16 cellular contexts compared by ENCODE assay signal in the genomic region with DNA sequence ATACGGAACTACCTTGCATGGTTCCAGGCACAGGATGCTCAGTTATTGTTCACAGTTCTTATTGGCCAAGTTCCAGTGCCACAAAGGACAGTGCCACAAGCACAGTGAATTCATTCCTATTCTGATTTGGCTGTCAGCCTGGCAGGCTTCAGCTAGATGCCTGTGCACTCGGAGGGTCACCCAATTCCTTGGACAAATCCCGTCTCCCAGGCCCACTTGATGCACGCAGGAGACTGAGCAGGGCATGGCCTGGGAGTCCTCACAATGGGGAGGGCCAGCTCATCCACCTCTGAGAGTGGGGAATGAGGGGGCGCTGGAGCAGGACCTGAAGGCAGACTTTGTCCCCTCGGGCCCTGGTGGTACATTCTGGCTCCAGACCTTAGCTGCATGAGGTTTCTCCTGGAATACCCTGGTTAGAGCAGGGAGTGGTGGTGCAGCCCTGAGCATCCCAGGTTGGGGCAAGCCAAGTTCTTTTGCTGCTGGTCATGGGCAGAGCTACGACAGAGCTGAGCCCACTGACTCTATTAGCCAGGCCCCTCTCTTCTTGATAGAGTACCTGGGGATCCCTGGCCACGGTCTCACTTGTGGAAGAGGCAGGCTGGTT. TPM values are rescaled to one million over a fixed set of nuclear protein-coding genes. Genes with fewer than 3 reads are reported as not detected.
DNase-seq lines count a peak whose midpoint lies in the region; TF ChIP-seq lines count a peak whose summit lies in the region.
"Had no signal": no experiment of that assay in that cellular context is flagged by ENCODE, and none has a peak within 500 bp of the region (broad histone marks: within the 10 kb centered on the region; RNA-seq: fewer than 3 reads in every experiment).

No MANE protein-coding gene starts in this region.

- no peak overlapping the region for H3K18ac ChIP-seq in trophoblast cell (ENCODE audit: low read length)
- H3K18ac ChIP-seq in H9 (ENCODE audit: insufficient read length, low read depth, low read length): no peak overlapping the region

- H4K91ac ChIP-seq in trophoblast cell (ENCODE audit: low read depth, low read length) (peak overlapping the region; percentile 71), H9 (ENCODE audit: insufficient read length, low read depth, low read length) (no peak overlapping the region)

- no peak overlapping the region for H3K9ac ChIP-seq in fibroblast of lung (ENCODE audit: insufficient read depth, low read length)
- H3K9ac ChIP-seq in trophoblast cell (ENCODE audit: low read length): no peak overlapping the region
- H3K9ac ChIP-seq in H9 (ENCODE audit: extremely low read depth, insufficient read length, low read length): no peak overlapping the region

- H3K4me3 Mint-ChIP-seq in H9: no peak overlapping the region
- H3K4me3 Mint-ChIP-seq: activated CD4-positive, alpha-beta memory T cell treated with anti-CD3 and anti-CD28 coated beads, Interleukin-2, amount 10 ng/mL, durations not matched to agents 7 days and 5 days; activated naive CD8-positive, alpha-beta T cell treated with anti-CD3 and anti-CD28 coated beads, Interleukin-2, amount 10 ng/mL, durations not matched to agents 7 days and 5 days; dendritic cell treated with granulocyte-macrophage colony-stimulating factor and Interleukin-4, amounts not matched to agents 40 ng/mL and 50 ng/mL, for 4 days; IgD-negative memory B cell; natural killer cell treated with Interleukin-12 subunit alpha and Interleukin-12 subunit beta and Interleukin-15 and Interleukin-18, amount 100 ng/mL, for 72 hours had no signal

- POLR2A ChIA-PET in RWPE1 (lab: Yijun Ruan, JAX; ENCODE audit: low non-redundant PET): no interaction called here

- H2BK5ac ChIP-seq in trophoblast cell (ENCODE audit: low read depth, low read length, poor library complexity): no peak overlapping the region
- H2BK5ac ChIP-seq in H9 (ENCODE audit: insufficient read length, low read length): no peak overlapping the region

- H3K23ac ChIP-seq in trophoblast cell (ENCODE audit: low read length) (no peak overlapping the region), H9 (ENCODE audit: insufficient read length, low read depth, low read length) (no peak overlapping the region)

- no peak overlapping the region for H4K5ac ChIP-seq in H9 (ENCODE audit: insufficient read length, low read depth, low read length)

- H2AFZ ChIP-seq in ACC112 (ENCODE audit: low read length, unreplicated experiment) (no peak overlapping the region), fibroblast of lung (ENCODE audit: low read length) (no peak overlapping the region), trophoblast cell (ENCODE audit: insufficient read depth, low read length, poor library complexity) (no peak overlapping the region), H9 (ENCODE audit: low read length) (no peak overlapping the region)

- no peaks in the 10 kb centered on the region for H3K23me2 ChIP-seq in H9 (ENCODE audit: insufficient read length, low read depth, low read length, poor library complexity, severe bottlenecking)

- H2BK120ac ChIP-seq in trophoblast cell (ENCODE audit: insufficient read depth, low read length, poor library complexity): peak overlapping the region; percentile 61
- no peak overlapping the region for H2BK120ac ChIP-seq in H9 (ENCODE audit: low read depth, low read length, poor library complexity, severe bottlenecking)

- H3K4me3 ChIP-seq in ACC112 (ENCODE audit: low read depth, low read length) (no peak overlapping the region), fibroblast of lung (replicated peaks in 1 of 4; ENCODE audit: control extremely low read depth in 1 of 4, insufficient read depth in 1 of 4, low read depth in 3 of 4, low read length in 4 of 4) (no peak overlapping the region), trophoblast cell (ENCODE audit: low read depth, low read length) (no peak overlapping the region)

- no peak overlapping the region for H4K12ac ChIP-seq in trophoblast cell (ENCODE audit: low read depth, low read length)

- H3K4ac ChIP-seq in trophoblast cell (ENCODE audit: low read depth, low read length) (no peak overlapping the region), H9 (ENCODE audit: low read depth, low read length) (no peak overlapping the region)

- no peaks in the 10 kb centered on the region for H3K36me3 Mint-ChIP-seq in H9 (ENCODE audit: insufficient read depth in 1 of 3, low read depth in 3 of 3)

- no peaks in the 10 kb centered on the region for H3K79me2 ChIP-seq in ACC112 (ENCODE audit: control insufficient read depth, insufficient read depth, low read length, unreplicated experiment)
- H3K79me2 ChIP-seq in fibroblast of lung (ENCODE audit: control insufficient read depth, insufficient read depth, low read length): no peaks in the 10 kb centered on the region
- H3K79me2 ChIP-seq in trophoblast cell (ENCODE audit: control insufficient read depth, insufficient read depth, low read length, poor library complexity): no peaks in the 10 kb centered on the region
- H3K79me2 ChIP-seq in H9 (ENCODE audit: insufficient read depth, low read length): no peaks in the 10 kb centered on the region

- H3K4me1 Mint-ChIP-seq in H9: no peaks in the 10 kb centered on the region

- no peaks in the 10 kb centered on the region for H3K27me3 ChIP-seq in ACC112 (ENCODE audit: insufficient read depth, low read length)
- no peaks in the 10 kb centered on the region for H3K27me3 ChIP-seq in fibroblast of lung (ENCODE audit: control insufficient read depth, insufficient read depth, low read length)
- no peaks in the 10 kb centered on the region for H3K27me3 ChIP-seq in trophoblast cell (ENCODE audit: insufficient read depth, low read length)
- H3K27me3 ChIP-seq in H9 (ENCODE audit: insufficient read depth, low read length): no peaks in the 10 kb centered on the region

- H4K8ac ChIP-seq in trophoblast cell (ENCODE audit: low read depth, low read length): no peak overlapping the region
- H4K8ac ChIP-seq in H9 (replicated peaks; ENCODE audit: insufficient read length, low read depth, low read length): no peak overlapping the region

- CTCF ChIA-PET in RWPE1 (lab: Yijun Ruan, JAX): interaction anchor here (0.6 kb wide), 1 partner anchor 204 kb away, joined by 4 read pairs; no protein-coding TSS in a partner anchor

- H3K79me1 ChIP-seq in trophoblast cell (ENCODE audit: low read length): peaks cover 5% of the 10 kb centered on the region
- H3K79me1 ChIP-seq in H9 (ENCODE audit: insufficient read depth, low read depth, low read length, poor library complexity, severe bottlenecking): no peaks in the 10 kb centered on the region

- no peaks in the 10 kb centered on the region for H3K9me3 Mint-ChIP-seq in H9
- H3K9me3 Mint-ChIP-seq: activated CD4-positive, alpha-beta memory T cell treated with anti-CD3 and anti-CD28 coated beads, Interleukin-2, amount 10 ng/mL, durations not matched to agents 7 days and 5 days; activated naive CD8-positive, alpha-beta T cell treated with anti-CD3 and anti-CD28 coated beads, Interleukin-2, amount 10 ng/mL, durations not matched to agents 7 days and 5 days; dendritic cell treated with granulocyte-macrophage colony-stimulating factor and Interleukin-4, amounts not matched to agents 40 ng/mL and 50 ng/mL, for 4 days; IgD-negative memory B cell; natural killer cell treated with Interleukin-12 subunit alpha and Interleukin-12 subunit beta and Interleukin-15 and Interleukin-18, amount 100 ng/mL, for 72 hours had no signal

- TF ChIP-seq CTCF in RWPE1 (conservative IDR thresholded peaks at IDR 0.05; ENCODE audit: low read depth): no peak
- TF ChIP-seq CTCF in fibroblast of lung (conservative IDR thresholded peaks at IDR 0.05 in 1 of 2, IDR thresholded peaks at IDR 0.05 in 1 of 2; ENCODE audit: low read depth in 1 of 2, low read length in 2 of 2): no peak
- no peak for TF ChIP-seq CTCF in H9 (conservative IDR thresholded peaks at IDR 0.05)

- no peak overlapping the region for H3K56ac ChIP-seq in H9 (ENCODE audit: insufficient read length, low read depth, low read length)

- H2BK20ac ChIP-seq in H9 (ENCODE audit: low read depth, low read length, poor library complexity, severe bottlenecking): no peak overlapping the region

- H2BK15ac ChIP-seq in H9 (ENCODE audit: low read depth, low read length): no peak overlapping the region

- H3K27me3 Mint-ChIP-seq in H9 (ENCODE audit: low read depth): peaks cover 4% of the 10 kb centered on the region
- H3K27me3 Mint-ChIP-seq: activated CD4-positive, alpha-beta memory T cell treated with anti-CD3 and anti-CD28 coated beads, Interleukin-2, amount 10 ng/mL, durations not matched to agents 7 days and 5 days; activated naive CD8-positive, alpha-beta T cell treated with anti-CD3 and anti-CD28 coated beads, Interleukin-2, amount 10 ng/mL, durations not matched to agents 7 days and 5 days; dendritic cell treated with granulocyte-macrophage colony-stimulating factor and Interleukin-4, amounts not matched to agents 40 ng/mL and 50 ng/mL, for 4 days; IgD-negative memory B cell; natural killer cell treated with Interleukin-12 subunit alpha and Interleukin-12 subunit beta and Interleukin-15 and Interleukin-18, amount 100 ng/mL, for 72 hours had no signal

- H2AK5ac ChIP-seq in trophoblast cell (ENCODE audit: low read length) (peak overlapping the region; percentile 57), H9 (ENCODE audit: insufficient read length, low read length) (no peak overlapping the region)

- H3K36me3 ChIP-seq in ACC112 (ENCODE audit: insufficient read depth, low read length) (peaks cover 23% of the 10 kb centered on the region; the same call in 1 of the 2 replicates), fibroblast of lung (ENCODE audit: control insufficient read depth, insufficient read depth, low read length) (peaks cover 8% of the 10 kb centered on the region), trophoblast cell (ENCODE audit: control insufficient read depth in 1 of 2, insufficient read depth in 2 of 2, low read length in 2 of 2) (no peaks in the 10 kb centered on the region)

- no CpG with 5 or more reads among the region's 8 CpGs for WGBS in trophoblast cell (ENCODE audit: extremely low coverage, insufficient coverage, insufficient read length)
- no CpG with 5 or more reads among the region's 8 CpGs for WGBS in H9 (ENCODE audit: extremely low coverage, insufficient read length, low lambda C conversion rate)

- H3K4me1 ChIP-seq in ACC112 (ENCODE audit: control insufficient read depth, insufficient read depth, low read length, unreplicated experiment): peaks cover 18% of the 10 kb centered on the region
- H3K4me1 ChIP-seq in fibroblast of lung (ENCODE audit: control insufficient read depth, extremely low read depth, insufficient read depth, low read length): peaks cover 13% of the 10 kb centered on the region
- peaks cover 7 to 8% of the 10 kb centered on the region in 2 experiments for H3K4me1 ChIP-seq in trophoblast cell (ENCODE audit: control insufficient read depth in 1 of 2, insufficient read depth in 2 of 2, low read length in 2 of 2)
- H3K4me1 ChIP-seq in H9 (ENCODE audit: insufficient read depth, low read length): no peaks in the 10 kb centered on the region

- H3K14ac ChIP-seq in trophoblast cell (ENCODE audit: low read length) (no peak overlapping the region), H9 (ENCODE audit: insufficient read depth, low read length) (no peak overlapping the region)

- H3T11ph ChIP-seq in H9 (ENCODE audit: low read length): no peak overlapping the region

- H4K20me1 ChIP-seq in fibroblast of lung (ENCODE audit: control insufficient read depth, extremely low read depth, insufficient read depth, low read length) (no peaks in the 10 kb centered on the region), H9 (ENCODE audit: control insufficient read depth, insufficient read depth, insufficient read length) (no peaks in the 10 kb centered on the region)

- H3K9me3 ChIP-seq in fibroblast of lung (ENCODE audit: control insufficient read depth, insufficient read depth, low read depth, low read length) (no peaks in the 10 kb centered on the region), trophoblast cell (ENCODE audit: insufficient read depth, low read depth, low read length) (peaks cover 2% of the 10 kb centered on the region), H9 (ENCODE audit: control insufficient read depth, low read depth, low read length) (no peaks in the 10 kb centered on the region)

- H3K4me2 ChIP-seq in fibroblast of lung (ENCODE audit: extremely low read depth, insufficient read depth, low read length) (no peak overlapping the region), trophoblast cell (ENCODE audit: low read length) (no peak overlapping the region), H9 (ENCODE audit: insufficient read depth, insufficient read length, low read length) (no peak overlapping the region)

- H3K27ac ChIP-seq in ACC112 (ENCODE audit: low read depth, low read length) (peak overlapping the region; percentile 82), RWPE1 (peak overlapping the region; percentile 76), fibroblast of lung (ENCODE audit: insufficient read depth, low read length) (peak overlapping the region; percentile 74), trophoblast cell (ENCODE audit: low read depth, low read length) (no peak overlapping the region), H9 (ENCODE audit: insufficient read length, low read depth, low read length) (no peak overlapping the region)

- no peak overlapping the region for H3K27ac Mint-ChIP-seq in H9
- H3K27ac Mint-ChIP-seq: activated CD4-positive, alpha-beta memory T cell treated with anti-CD3 and anti-CD28 coated beads, Interleukin-2, amount 10 ng/mL, durations not matched to agents 7 days and 5 days; activated naive CD8-positive, alpha-beta T cell treated with anti-CD3 and anti-CD28 coated beads, Interleukin-2, amount 10 ng/mL, durations not matched to agents 7 days and 5 days; dendritic cell treated with granulocyte-macrophage colony-stimulating factor and Interleukin-4, amounts not matched to agents 40 ng/mL and 50 ng/mL, for 4 days; natural killer cell treated with Interleukin-12 subunit alpha and Interleukin-12 subunit beta and Interleukin-15 and Interleukin-18, amount 100 ng/mL, for 72 hours had no signal

- H2BK12ac ChIP-seq in trophoblast cell (ENCODE audit: low read length) (peak overlapping the region; percentile 21), H9 (ENCODE audit: insufficient read length, low read depth, low read length) (no peak overlapping the region)

- DNase-seq in RWPE1 (ENCODE audit: low spot score) (no peak), fibroblast of lung (ENCODE audit: low read depth in 2 of 2) (no peak), trophoblast cell (no peak), H9 (no peak), SIG-M5 treated with dmso at 0.1 percent for 504 hours (lab: John Stamatoyannopoulos, UW; ENCODE audit: unreplicated experiment) (no peak), HuH-7 (ENCODE audit: low spot score) (no peak)
- DNase-seq in activated CD8-positive, alpha-beta memory T cell treated with anti-CD3 and anti-CD28 coated beads, Interleukin-2, amount 50 U/mL, for 48 hours: no peak
- DNase-seq: activated CD4-positive, alpha-beta memory T cell treated with anti-CD3 and anti-CD28 coated beads, Interleukin-2, amount 10 ng/mL, durations not matched to agents 7 days and 5 days; activated naive CD8-positive, alpha-beta T cell treated with anti-CD3 and anti-CD28 coated beads, Interleukin-2, amount 10 ng/mL, durations not matched to agents 7 days and 5 days; DMS153; NCI-H1417; NCI-H524 had no signal

RNA-seq across cellular contexts. Expression of a gene that starts 41.4 kb away (rescaled TPM):
- total RNA-seq in fibroblast of lung (11.2 and 14.4 TPM in 2 replicates), H9 (2021) (28.6 and 30.7 TPM in 2 replicates)
- 11.1 and 12.3 TPM in 2 replicates for polyA plus RNA-seq in fibroblast of lung
- 7.5 and 8.5 TPM in 2 replicates for polyA plus RNA-seq in fibroblast of lung (2012)
- polyA minus RNA-seq in fibroblast of lung (ENCODE audit: low replicate concordance): 3.7 and 5.4 TPM in 2 replicates
- polyA plus RNA-seq in trophoblast cell (2013): 21.3 and 22.0 TPM in 2 replicates

RNA-seq across cellular contexts. Expression of a gene that starts 41.8 kb away (rescaled TPM):
- total RNA-seq in fibroblast of lung (19.8 and 30.9 TPM in 2 replicates), H9 (2021) (83.2 and 85.6 TPM in 2 replicates)
- 87.9 and 104 TPM in 2 replicates for polyA plus RNA-seq in fibroblast of lung
- 76.0 and 84.8 TPM in 2 replicates for polyA plus RNA-seq in fibroblast of lung (2012)
- 9.4 and 12.0 TPM in 2 replicates for polyA minus RNA-seq in fibroblast of lung (ENCODE audit: low replicate concordance)
- 47.9 and 48.2 TPM in 2 replicates for polyA plus RNA-seq in trophoblast cell (2013)

RNA-seq across cellular contexts. Expression of a gene that starts 56.6 kb away (rescaled TPM):
- total RNA-seq in fibroblast of lung: 11.8 and 22.1 TPM in 2 replicates
- 23.1 and 35.1 TPM in 2 replicates for polyA plus RNA-seq in fibroblast of lung
- 35.9 and 61.2 TPM in 2 replicates for polyA plus RNA-seq in fibroblast of lung (2012)
- 31.1 and 31.2 TPM in 2 replicates for polyA minus RNA-seq in fibroblast of lung (ENCODE audit: low replicate concordance)
- 5.6 TPM in 2 replicates for polyA plus RNA-seq in trophoblast cell (2013)
- total RNA-seq in H9 (2021): 11.0 and 12.1 TPM in 2 replicates

RNA-seq across cellular contexts. Expression of a gene that starts 59.0 kb away (rescaled TPM):
- total RNA-seq in fibroblast of lung (8.0 and 9.7 TPM in 2 replicates), H9 (2021) (66.7 and 69.9 TPM in 2 replicates)
- 12.1 and 20.0 TPM in 2 replicates for polyA plus RNA-seq in fibroblast of lung
- polyA plus RNA-seq in fibroblast of lung (2012): 10.3 and 15.0 TPM in 2 replicates
- 16.6 and 33.3 TPM in 2 replicates for polyA minus RNA-seq in fibroblast of lung (ENCODE audit: low replicate concordance)
- polyA plus RNA-seq in trophoblast cell (2013): 9.5 and 10.1 TPM in 2 replicates

Comparison
In these comparisons a context has a peak if more than half of its experiments do, and no peak if none do; other contexts are left out.
1. H3K27ac ChIP-seq: peak in ACC112 (single experiment), RWPE1 (single experiment) and fibroblast of lung (single experiment); none in trophoblast cell (single experiment) and H9 (single experiment).